In the genomic region with DNA sequence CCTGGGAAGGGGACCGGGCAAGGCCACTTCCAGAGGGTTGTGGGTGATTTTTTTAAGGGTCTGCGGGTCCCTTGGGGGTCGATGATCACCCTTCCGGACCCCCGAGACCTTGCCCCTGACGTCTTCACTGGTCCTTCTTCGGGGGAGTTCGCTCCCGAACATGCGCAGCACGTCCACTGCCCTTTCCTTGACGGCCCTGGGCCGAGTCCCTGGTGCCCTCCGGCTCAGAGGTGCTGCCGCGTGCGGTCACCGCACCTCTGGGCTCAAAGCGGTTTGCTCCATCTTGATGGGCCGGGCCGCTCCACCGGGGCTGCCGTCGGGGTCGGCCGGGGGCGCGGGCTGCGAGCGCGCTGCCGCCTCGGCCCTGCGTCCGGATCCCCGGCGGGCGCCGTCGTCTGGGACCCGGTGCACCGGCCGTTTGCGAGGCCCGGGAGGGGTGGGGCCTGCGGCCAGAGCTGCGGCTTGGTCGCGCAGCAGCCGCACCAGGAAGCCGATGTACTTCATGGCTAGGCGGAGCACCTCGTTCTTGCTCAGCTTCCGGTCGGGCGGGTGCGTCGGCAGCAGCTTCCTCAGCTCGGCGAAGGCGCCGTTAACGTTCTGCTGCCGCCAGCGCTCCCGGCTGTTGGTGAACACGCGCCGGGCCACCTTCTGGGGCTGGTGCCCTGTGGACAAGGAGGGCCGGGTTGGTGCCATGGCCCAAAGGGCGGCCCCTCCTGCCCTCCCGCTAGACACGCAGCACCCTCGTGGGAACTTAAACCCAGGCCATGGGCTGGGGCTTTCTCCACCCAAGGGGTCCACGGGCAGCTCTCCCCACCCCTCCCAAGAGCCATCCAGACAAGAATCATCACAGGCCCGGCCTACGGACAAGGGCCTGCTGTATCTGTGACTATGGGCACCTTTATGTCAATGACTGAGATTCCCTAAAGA, we compare ENCODE assay signal across 8 cellular contexts. TPM values are rescaled to one million over a fixed set of nuclear protein-coding genes. Genes with fewer than 3 reads are reported as not detected.
DNase-seq lines count a peak whose midpoint lies in the region; ATAC-seq and TF ChIP-seq lines count a peak whose summit lies in the region.

No MANE protein-coding gene starts in this region.

- H3K4me3 ChIP-seq in right atrium auricular region, result peak overlapping the region; percentile 22 to 50
- H3K4me3 ChIP-seq in A673 (ENCODE audit: low read depth, low read length, poor library complexity, severe bottlenecking), result no peak overlapping the region

- ATAC-seq in HG02852 (IDR thresholded peaks at IDR 0.05; ENCODE audit: unreplicated experiment) (no peak), HG03196 (IDR thresholded peaks at IDR 0.05; ENCODE audit: unreplicated experiment) (no peak)

- H3K9me3 ChIP-seq in right atrium auricular region, result no peaks in the 10 kb centered on the region
- no peaks in the 10 kb centered on the region for H3K9me3 ChIP-seq in A673 (ENCODE audit: low read depth, low read length, poor library complexity, severe bottlenecking)

- no peaks in the 10 kb centered on the region for H3K27me3 ChIP-seq in right atrium auricular region
- H3K27me3 ChIP-seq in A673 (replicated peaks; ENCODE audit: insufficient read depth, low read depth, low read length, poor library complexity), result no peaks in the 10 kb centered on the region

- no peak for TF ChIP-seq CTCF in right atrium auricular region (IDR thresholded peaks at IDR 0.05)
- TF ChIP-seq CTCF in A673 (conservative IDR thresholded peaks at IDR 0.05; ENCODE audit: low read depth, low read length), result no peak

- H3K36me3 ChIP-seq in right atrium auricular region (peaks cover 6% of the 10 kb centered on the region), A673 (ENCODE audit: insufficient read depth, low read length, poor library complexity, severe bottlenecking) (no peaks in the 10 kb centered on the region)

- H3K4me1 ChIP-seq in right atrium auricular region, result peaks cover 0 to 94% of the 10 kb centered on the region in 2 donors
- peaks cover 14% of the 10 kb centered on the region for H3K4me1 ChIP-seq in A673 (ENCODE audit: insufficient read depth, low read length, poor library complexity, severe bottlenecking)

- CTCF ChIA-PET in A673 (lab: Charles Lee), result no interaction called here

- H3K27ac ChIP-seq in right atrium auricular region (peak overlapping the region; percentile 84 to 85), A673 (ENCODE audit: low read depth, low read length, poor library complexity, severe bottlenecking) (no peak overlapping the region)

- POLR2A ChIA-PET in A673 (lab: Charles Lee; ENCODE audit: low non-redundant PET), result no interaction called here

- BruUV-seq in A673 (replicated peaks; lab: Mats Ljungman, UMichigan), result no TSS peak

- DNase-seq in GM04504 (ENCODE audit: low read depth) (peak; percentile 35), NOMO-1 treated with DMSO at 0.1 percent for 48 hours (lab: John Stamatoyannopoulos, UW; ENCODE audit: unreplicated experiment) (peak; percentile 92), right atrium auricular region (ENCODE audit: low spot score) (no peak), A673 (ENCODE audit: low spot score) (no peak)
- DNase-seq in activated effector memory CD4-positive, alpha-beta T cell treated with Interleukin-2 at 50 U/mL for 16 hours, result peak; percentile 75
- peak; percentile 62 to 63 for DNase-seq in stimulated activated CD4-positive, alpha-beta T cell treated with anti-CD3 and anti-CD28 coated beads, Interleukin-15, amount 100 ng/mL, for 1 hour (ENCODE audit: low read depth in 1 of 2, low spot score in 1 of 2)

- intact Hi-C loops in A673 (cut with micrococcal nuclease; ENCODE audit: unreplicated experiment), result no loop called here

RNA-seq across cellular contexts. Expression of gene LYL1, which starts 3.3 kb away (rescaled TPM):
- 10 to 100 TPM; 10.2 to 15.3 TPM for total RNA-seq in right atrium auricular region
- not detected in 2 replicates for total RNA-seq in A673 (2021)

RNA-seq across cellular contexts. Expression of gene TRMT1, which starts 17.2 kb away (rescaled TPM):
- total RNA-seq in right atrium auricular region (10 to 100 TPM; 13.6 to 15.0 TPM), A673 (2021) (85.7 and 109 TPM in 2 replicates)

RNA-seq across cellular contexts. Expression of gene NACC1, which starts 18.7 kb away (rescaled TPM):
- total RNA-seq in right atrium auricular region (10 to 100 TPM; 25.4 to 27.3 TPM), A673 (2021) (119 and 126 TPM in 2 replicates)

RNA-seq across cellular contexts. Expression of gene STX10, which starts 50.8 kb away (rescaled TPM):
- 10 to 100 TPM; 33.1 to 39.2 TPM for total RNA-seq in right atrium auricular region
- total RNA-seq in A673 (2021), result 63.3 and 69.5 TPM in 2 replicates

RNA-seq across cellular contexts. Expression of gene IER2, which starts 50.9 kb away (rescaled TPM):
- total RNA-seq in right atrium auricular region, result 100 to 1,000 TPM in 1 of 2 donors, 10 to 100 TPM in 1; 35.4 to 139 TPM
- total RNA-seq in A673 (2021), result 148 and 164 TPM in 2 replicates

Comparison
In these comparisons a context has a peak if more than half of its experiments do, and no peak if none do; other contexts are left out.
1. DNase-seq: peak in GM04504 (single experiment), NOMO-1 treated with DMSO at 0.1 percent for 48 hours (single experiment), activated effector memory CD4-positive, alpha-beta T cell treated with Interleukin-2 at 50 U/mL for 16 hours (single experiment) and stimulated activated CD4-positive, alpha-beta T cell treated with anti-CD3 and anti-CD28 coated beads, Interleukin-15, amount 100 ng/mL, for 1 hour (2 of 2); none in right atrium auricular region (single experiment) and A673 (single experiment).